ENCODE assay signal across 1 cellular context in genomic region chr10:103396789-103397087, GRCh38.
TF ChIP-seq lines count a peak whose summit lies in the region.

No MANE protein-coding gene starts in this region.

TF ChIP-seq in IMR-90, 13 proteins besides CTCF, POLR2A, EP300 and RAD21 (continued from another document):
- TF ChIP-seq, protein P1, sequence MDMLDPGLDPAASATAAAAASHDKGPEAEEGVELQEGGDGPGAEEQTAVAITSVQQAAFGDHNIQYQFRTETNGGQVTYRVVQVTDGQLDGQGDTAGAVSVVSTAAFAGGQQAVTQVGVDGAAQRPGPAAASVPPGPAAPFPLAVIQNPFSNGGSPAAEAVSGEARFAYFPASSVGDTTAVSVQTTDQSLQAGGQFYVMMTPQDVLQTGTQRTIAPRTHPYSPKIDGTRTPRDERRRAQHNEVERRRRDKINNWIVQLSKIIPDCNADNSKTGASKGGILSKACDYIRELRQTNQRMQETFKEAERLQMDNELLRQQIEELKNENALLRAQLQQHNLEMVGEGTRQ (IDR thresholded peaks at IDR 0.05; ENCODE audit: low read depth, low read length): no peak
- TF ChIP-seq MAZ (IDR thresholded peaks at IDR 0.05; ENCODE audit: borderline replicate concordance, low read depth, low read length) (no peak), NFE2L2 (IDR thresholded peaks at IDR 0.05; ENCODE audit: low read depth, low read length) (no peak), MXI1 (IDR thresholded peaks at IDR 0.05; ENCODE audit: borderline replicate concordance, low read depth, low read length) (no peak), CEBPB (IDR thresholded peaks at IDR 0.05; ENCODE audit: low read depth, low read length) (no peak), FOS (IDR thresholded peaks at IDR 0.05; ENCODE audit: low read depth, low read length) (no peak), RCOR1 (IDR thresholded peaks at IDR 0.05; ENCODE audit: insufficient replicate concordance, low read length) (no peak), CHD1 (IDR thresholded peaks at IDR 0.05; ENCODE audit: low read depth, low read length) (no peak), MAFK (IDR thresholded peaks at IDR 0.05; ENCODE audit: low read depth, low read length) (no peak)
- TF ChIP-seq, protein P2, sequence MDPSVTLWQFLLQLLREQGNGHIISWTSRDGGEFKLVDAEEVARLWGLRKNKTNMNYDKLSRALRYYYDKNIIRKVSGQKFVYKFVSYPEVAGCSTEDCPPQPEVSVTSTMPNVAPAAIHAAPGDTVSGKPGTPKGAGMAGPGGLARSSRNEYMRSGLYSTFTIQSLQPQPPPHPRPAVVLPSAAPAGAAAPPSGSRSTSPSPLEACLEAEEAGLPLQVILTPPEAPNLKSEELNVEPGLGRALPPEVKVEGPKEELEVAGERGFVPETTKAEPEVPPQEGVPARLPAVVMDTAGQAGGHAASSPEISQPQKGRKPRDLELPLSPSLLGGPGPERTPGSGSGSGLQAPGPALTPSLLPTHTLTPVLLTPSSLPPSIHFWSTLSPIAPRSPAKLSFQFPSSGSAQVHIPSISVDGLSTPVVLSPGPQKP (IDR thresholded peaks at IDR 0.05; ENCODE audit: borderline replicate concordance, low read depth, low read length): no peak
